Comparison of ENCODE assay signal across 1 cellular context in genomic region chr9:134026981-134027380, GRCh38.
TF ChIP-seq lines count a peak whose summit lies in the region.

No MANE protein-coding gene starts in this region.

TF ChIP-seq in K562, 482 proteins besides CTCF, POLR2A, EP300 and RAD21:
- TF ChIP-seq ZNF398 (CRISPR knock-in tag; IDR thresholded peaks at IDR 0.05) (no peak), ZNF444 (CRISPR knock-in tag; IDR thresholded peaks at IDR 0.05) (no peak), SIN3B (IDR thresholded peaks at IDR 0.05; ENCODE audit: low read depth) (no peak)
TF ChIP-seq in K562: peak in this region for 0.
